In the genomic region with DNA sequence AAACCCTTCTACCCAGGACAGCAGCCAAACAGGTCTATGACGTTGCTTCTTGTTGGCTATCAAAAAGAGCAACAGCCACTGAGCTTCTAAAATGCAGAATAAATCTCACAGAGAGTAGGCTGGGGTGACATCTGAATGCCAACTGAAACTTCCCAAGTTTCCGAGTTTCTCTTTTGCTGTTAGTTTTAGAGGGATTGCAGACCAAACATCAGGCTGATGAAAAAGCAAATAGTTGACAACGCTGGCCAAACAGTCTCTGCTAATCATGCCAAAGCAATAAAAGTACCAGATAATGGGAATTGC, we compare ENCODE assay signal across 8 cellular contexts. TPM values are rescaled to one million over a fixed set of nuclear protein-coding genes. Genes with fewer than 3 reads are reported as not detected.
DNase-seq lines count a peak whose midpoint lies in the region; ATAC-seq and TF ChIP-seq lines count a peak whose summit lies in the region.

No MANE protein-coding gene starts in this region.

- H3K14ac ChIP-seq in IMR-90 (replicated peaks; ENCODE audit: low read depth, low read length): peak overlapping the region; percentile 76

- peak overlapping the region; percentile 69 for H3K56ac ChIP-seq in IMR-90 (ENCODE audit: extremely low read depth, insufficient read depth, low read length)

- H2BK20ac ChIP-seq in IMR-90 (ENCODE audit: low read depth, low read length): no peak overlapping the region; the same call in 1 of the 2 replicates

- H2AFZ ChIP-seq in IMR-90 (replicated peaks; ENCODE audit: low read length, poor library complexity): peak overlapping the region; percentile 96

- H3K27ac ChIP-seq in 22Rv1 (peak overlapping the region; percentile 82), IMR-90 (ENCODE audit: insufficient read depth, low read length) (peak overlapping the region; percentile 39; the same call in 1 of the 2 replicates)

- peak overlapping the region; percentile 51; the same call in 1 of the 2 replicates for H3K23ac ChIP-seq in IMR-90 (ENCODE audit: low read depth, low read length)

- H3K4me1 ChIP-seq in IMR-90 (ENCODE audit: control insufficient read depth, insufficient read depth, low read length): peaks cover 2% of the 10 kb centered on the region; the same call in 1 of the 2 replicates
- H3K4me1 ChIP-seq in mucosa of stomach (ENCODE audit: control insufficient read depth, insufficient read depth, low read length): peaks cover 16% of the 10 kb centered on the region

- peak overlapping the region; percentile 1; the same call in 1 of the 2 replicates for H3K18ac ChIP-seq in IMR-90 (ENCODE audit: low read depth, low read length)

- H3K9me3 ChIP-seq in IMR-90 (ENCODE audit: control insufficient read depth, insufficient read depth, low read length): no peaks in the 10 kb centered on the region
- no peaks in the 10 kb centered on the region for H3K9me3 ChIP-seq in mucosa of stomach (ENCODE audit: control insufficient read depth, low read length)

- dilution Hi-C loops in IMR-90 (cut with HindIII; ENCODE audit: low sequenced_read_pairs, unreplicated experiment): no loop called here

- H3K9ac ChIP-seq in IMR-90 (ENCODE audit: low read depth, low read length) (peak overlapping the region; percentile 25), mucosa of stomach (ENCODE audit: low read length) (peak overlapping the region; percentile 74)

- peak overlapping the region; percentile 56 for H3K4ac ChIP-seq in IMR-90 (ENCODE audit: low read depth, low read length)

- peak overlapping the region; percentile 10 for H2AK9ac ChIP-seq in IMR-90 (replicated peaks; ENCODE audit: low read depth, low read length, poor library complexity)

- no peaks in the 10 kb centered on the region for H3K9me1 ChIP-seq in IMR-90 (ENCODE audit: insufficient read depth, low read length)

- peak overlapping the region; percentile 7; the same call in 1 of the 2 replicates for H4K91ac ChIP-seq in IMR-90 (ENCODE audit: insufficient read depth, low read depth, low read length)

- H4K20me1 ChIP-seq in IMR-90 (ENCODE audit: insufficient read depth, low read length): no peaks in the 10 kb centered on the region

- H2BK120ac ChIP-seq in IMR-90 (ENCODE audit: low read depth, low read length): peak overlapping the region; percentile 13; the same call in 1 of the 2 replicates

- no peak for ATAC-seq in IMR-90 (ENCODE audit: low read depth)
- ATAC-seq in HG02623 (IDR thresholded peaks at IDR 0.05; ENCODE audit: unreplicated experiment): no peak
- no peak for ATAC-seq in HG02885 (IDR thresholded peaks at IDR 0.05; ENCODE audit: poor library complexity, unreplicated experiment)

- WGBS in IMR-90 (ENCODE audit: extremely low coverage in 2 of 2, insufficient read length in 1 of 2), 2 experiments: 0% methylated on average over 1 of the region's 3 CpGs; no CpG with 5 or more reads in 1 of the 2 experiments

- peak overlapping the region; percentile 51 to 65; a peak in 3 of 4 replicates for H4K8ac ChIP-seq in IMR-90 (ENCODE audit: low read depth in 2 of 2, low read length in 2 of 2)

- no peak for TF ChIP-seq CTCF in 22Rv1 (IDR thresholded peaks at IDR 0.05)
- TF ChIP-seq CTCF in IMR-90 (conservative IDR thresholded peaks at IDR 0.05; ENCODE audit: low read depth, low read length): no peak
- TF ChIP-seq CTCF in cardiac fibroblast (IDR thresholded peaks at IDR 0.05; ENCODE audit: low read depth, low read length): no peak

- POLR2A ChIA-PET in IMR-90 (lab: Charles Lee; ENCODE audit: unreplicated experiment): no interaction called here

- H3K36me3 ChIP-seq in IMR-90 (ENCODE audit: control insufficient read depth, insufficient read depth, low read length) (no peaks in the 10 kb centered on the region), mucosa of stomach (ENCODE audit: control insufficient read depth, insufficient read depth, low read length) (no peaks in the 10 kb centered on the region)

- no TSS peak for BruUV-seq in IMR-90 (replicated peaks; lab: Mats Ljungman, UMichigan)

- TF ChIP-seq POLR2A in IMR-90 (IDR thresholded peaks at IDR 0.05; ENCODE audit: low read depth, low read length): no peak

- H3K4me3 ChIP-seq in IMR-90 (ENCODE audit: insufficient read depth, low read depth, low read length) (peak overlapping the region; percentile 78), cardiac fibroblast (replicated peaks in 1 of 2; ENCODE audit: low read depth in 2 of 2, low read length in 2 of 2) (peak overlapping the region; percentile 92 to 93), mucosa of stomach (ENCODE audit: low read length) (peak overlapping the region; percentile 48)

- peaks cover 3 to 32% of the 10 kb centered on the region in 2 experiments; a peak in 3 of 4 replicates for H3K79me1 ChIP-seq in IMR-90 (ENCODE audit: low read depth in 1 of 2, low read length in 2 of 2)

- in situ Hi-C loops in IMR-90 (cut with MboI; ENCODE audit: low sequenced_read_pairs) (no loop called here), ACHN (cut with HindIII; ENCODE audit: low pct_ligation_motif_present, low pct_unique_long_range_greater_than_20kb, low sequenced_read_pairs) (no loop called here)

- H2BK5ac ChIP-seq in IMR-90 (ENCODE audit: low read depth, low read length, poor library complexity, severe bottlenecking): peak overlapping the region; percentile 38

- peak overlapping the region; percentile 63 for H3K4me2 ChIP-seq in IMR-90 (ENCODE audit: low read depth, low read length)

- CTCF ChIA-PET in IMR-90 (lab: Yijun Ruan, JAX): no interaction called here

- no peak for DNase-seq in IMR-90
- DNase-seq in cardiac fibroblast (ENCODE audit: low read depth in 2 of 2): no peak
- DNase-seq in ACHN: no peak
- no peak for DNase-seq in dedifferentiated amniotic fluid mesenchymal stem cell (ENCODE audit: extremely low spot score)

- peak overlapping the region; percentile 3; the same call in 1 of the 3 replicates for H2BK15ac ChIP-seq in IMR-90 (ENCODE audit: low read depth, low read length)

- 0 out of 2 replicates have a peak, but pooled peaks have one; percentile 11 for TF ChIP-seq RAD21 in IMR-90 (IDR thresholded peaks at IDR 0.05; ENCODE audit: low read length)

- no peak overlapping the region for H2AK5ac ChIP-seq in IMR-90 (ENCODE audit: low read depth, low read length)

- peak overlapping the region; percentile 14; the same call in 1 of the 2 replicates for H4K5ac ChIP-seq in IMR-90 (ENCODE audit: low read depth, low read length)

- intact Hi-C loops in IMR-90 (cut with micrococcal nuclease): loop anchor here (2.0 to 10.0 kb wide), 8 partner anchors 135 to 1195 kb away; no protein-coding TSS in a partner anchor

- H3K27me3 ChIP-seq in IMR-90 (ENCODE audit: control insufficient read depth, insufficient read depth, low read length) (no peaks in the 10 kb centered on the region), mucosa of stomach (ENCODE audit: control insufficient read depth, insufficient read depth, low read length) (no peaks in the 10 kb centered on the region)

TF ChIP-seq in IMR-90, 13 proteins besides CTCF, POLR2A, EP300 and RAD21:
- no peak for TF ChIP-seq CHD1 (IDR thresholded peaks at IDR 0.05; ENCODE audit: low read depth, low read length)
- TF ChIP-seq USF2 (IDR thresholded peaks at IDR 0.05; ENCODE audit: low read depth, low read length): no peak
- TF ChIP-seq RFX5 (IDR thresholded peaks at IDR 0.05; ENCODE audit: low read depth, low read length): no peak
- no peak for TF ChIP-seq MXI1 (IDR thresholded peaks at IDR 0.05; ENCODE audit: borderline replicate concordance, low read depth, low read length)
- TF ChIP-seq, protein P1, sequence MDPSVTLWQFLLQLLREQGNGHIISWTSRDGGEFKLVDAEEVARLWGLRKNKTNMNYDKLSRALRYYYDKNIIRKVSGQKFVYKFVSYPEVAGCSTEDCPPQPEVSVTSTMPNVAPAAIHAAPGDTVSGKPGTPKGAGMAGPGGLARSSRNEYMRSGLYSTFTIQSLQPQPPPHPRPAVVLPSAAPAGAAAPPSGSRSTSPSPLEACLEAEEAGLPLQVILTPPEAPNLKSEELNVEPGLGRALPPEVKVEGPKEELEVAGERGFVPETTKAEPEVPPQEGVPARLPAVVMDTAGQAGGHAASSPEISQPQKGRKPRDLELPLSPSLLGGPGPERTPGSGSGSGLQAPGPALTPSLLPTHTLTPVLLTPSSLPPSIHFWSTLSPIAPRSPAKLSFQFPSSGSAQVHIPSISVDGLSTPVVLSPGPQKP (IDR thresholded peaks at IDR 0.05; ENCODE audit: borderline replicate concordance, low read depth, low read length): no peak
- TF ChIP-seq SMC3 (IDR thresholded peaks at IDR 0.05; ENCODE audit: low read depth, low read length): no peak
- TF ChIP-seq RCOR1 (IDR thresholded peaks at IDR 0.05; ENCODE audit: insufficient replicate concordance, low read length): no peak
- TF ChIP-seq MAZ (IDR thresholded peaks at IDR 0.05; ENCODE audit: borderline replicate concordance, low read depth, low read length): no peak
- no peak for TF ChIP-seq NFE2L2 (IDR thresholded peaks at IDR 0.05; ENCODE audit: low read depth, low read length)

RNA-seq across cellular contexts. Expression of gene CBLB, which starts 0.7 kb away (rescaled TPM):
- total RNA-seq in IMR-90 (2012; rRNA removed): 20.1 and 28.6 TPM in 2 replicates
- 10.1 and 10.2 TPM in 2 replicates for polyA plus RNA-seq in IMR-90 (2012; rRNA removed)
- polyA plus RNA-seq in IMR-90 (2012; cell fraction: cytosol; rRNA removed): 2.7 and 5.9 TPM in 2 replicates
- polyA plus RNA-seq in IMR-90 (2012; cell fraction: nucleus; rRNA removed; ENCODE audit: low replicate concordance): 7.1 and 45.1 TPM in 2 replicates
